In genomic region chr3:177602601-177603136, GRCh38 we compare ENCODE assay signal across 9 cellular contexts.
DNase-seq lines count a peak whose midpoint lies in the region; ATAC-seq and TF ChIP-seq lines count a peak whose summit lies in the region.
"Had no signal": no experiment of that assay in that cellular context is flagged by ENCODE, and none has a peak within 500 bp of the region (broad histone marks: within the 10 kb centered on the region; RNA-seq: fewer than 3 reads in every experiment).

No MANE protein-coding gene starts in this region.

- peak overlapping the region in 3 of 4 donors; percentile 25 to 48 (median 36) for H3K27ac ChIP-seq in upper lobe of left lung

- no peaks in the 10 kb centered on the region for H3K27me3 ChIP-seq in upper lobe of left lung

- 40 to 50% methylated on average over 2 of the region's 2 CpGs for WGBS in upper lobe of left lung, 2 donors

- H3K9me3 Mint-ChIP-seq in activated naive CD4-positive, alpha-beta T cell treated with anti-CD3 and anti-CD28 coated beads, Interleukin-2, amount 10 ng/mL, durations not matched to agents 7 days and 5 days = peaks cover 5% of the 10 kb centered on the region

- no peak overlapping the region for H3K4me3 Mint-ChIP-seq in activated naive CD4-positive, alpha-beta T cell treated with anti-CD3 and anti-CD28 coated beads, Interleukin-2, amount 10 ng/mL, durations not matched to agents 7 days and 5 days

- no peaks in the 10 kb centered on the region for H3K9me3 ChIP-seq in upper lobe of left lung

- no peak for TF ChIP-seq EP300 in upper lobe of left lung (IDR thresholded peaks at IDR 0.05)

- peaks cover 50 to 55% (median 52%) of the 10 kb centered on the region in 4 donors for H3K4me1 ChIP-seq in upper lobe of left lung

- no peak overlapping the region for H3K4me3 ChIP-seq in upper lobe of left lung

- intact Hi-C loops in Right ventricle myocardium superior (cut with DNase I) (no loop called here), cardiac septum (cut with DNase I) (no loop called here)

- no peaks in the 10 kb centered on the region for H3K27me3 Mint-ChIP-seq in activated naive CD4-positive, alpha-beta T cell treated with anti-CD3 and anti-CD28 coated beads, Interleukin-2, amount 10 ng/mL, durations not matched to agents 7 days and 5 days

- H3K27ac Mint-ChIP-seq in activated naive CD4-positive, alpha-beta T cell treated with anti-CD3 and anti-CD28 coated beads, Interleukin-2, amount 10 ng/mL, durations not matched to agents 7 days and 5 days = no peak overlapping the region

- peaks cover 52% of the 10 kb centered on the region for H3K4me1 Mint-ChIP-seq in activated naive CD4-positive, alpha-beta T cell treated with anti-CD3 and anti-CD28 coated beads, Interleukin-2, amount 10 ng/mL, durations not matched to agents 7 days and 5 days

- ATAC-seq in Right ventricle myocardium superior (ENCODE audit: poor library complexity) (peak; percentile 13), esophagus mucosa (peak; percentile 39), upper lobe of left lung (ENCODE audit: low FRiP score in 2 of 2) (peak; percentile 33 to 44), HG03196 (IDR thresholded peaks at IDR 0.05; ENCODE audit: unreplicated experiment) (no peak)

- H3K36me3 ChIP-seq in upper lobe of left lung = no peaks in the 10 kb centered on the region

- H3K36me3 Mint-ChIP-seq in activated naive CD4-positive, alpha-beta T cell treated with anti-CD3 and anti-CD28 coated beads, Interleukin-2, amount 10 ng/mL, durations not matched to agents 7 days and 5 days = peaks cover 11% of the 10 kb centered on the region

- CTCF ChIA-PET in activated naive CD4-positive, alpha-beta T cell treated with anti-CD3 and anti-CD28 coated beads, Interleukin-2, amount 10 ng/mL, durations not matched to agents 7 days and 5 days (lab: Charles Lee) = no interaction called here

- no peak for TF ChIP-seq POLR2A in upper lobe of left lung (IDR thresholded peaks at IDR 0.05)
- no peak for TF ChIP-seq POLR2A in erythroblast (IDR thresholded peaks at IDR 0.05; ENCODE audit: low read length)

- DNase-seq in Right ventricle myocardium superior = no peak
- no peak for DNase-seq in cardiac septum (ENCODE audit: low spot score)
- DNase-seq in NCI-H226 = peak; percentile 51
- DNase-seq in upper lobe of left lung = no peak
- no peak for DNase-seq in activated naive CD4-positive, alpha-beta T cell treated with anti-CD3 and anti-CD28 coated beads, Interleukin-2, amount 10 ng/mL, durations not matched to agents 7 days and 5 days
- DNase-seq in erythroblast (lab: John Stamatoyannopoulos, UW) = no peak
- DNase-seq: stimulated activated CD4-positive, alpha-beta T cell treated with anti-CD3 and anti-CD28 coated beads, Interleukin-2, amount 100 ng/mL, for 48 hours had no signal

- TF ChIP-seq CTCF in upper lobe of left lung (IDR thresholded peaks at IDR 0.05) = no peak
